8 cellular contexts compared by ENCODE assay signal in genomic region chr1:17236779-17237601, GRCh38.
A peak's percentile ranks its signal among the peaks of the same experiment; 100 is the strongest.
DNase-seq lines count a peak whose midpoint lies in the region; ATAC-seq lines count a peak whose summit lies in the region.

No MANE protein-coding gene starts in this region.

- peak; percentile 54 for ATAC-seq in GM21619 (IDR thresholded peaks at IDR 0.05; ENCODE audit: unreplicated experiment)
- no peak for ATAC-seq in GM18868 (IDR thresholded peaks at IDR 0.05; ENCODE audit: unreplicated experiment)

- DNase-seq in AG08395 (ENCODE audit: low spot score) = peak; percentile 85
- peak; percentile 71 for DNase-seq in NCI-H345 treated with DMSO at 0.1 percent for 48 hours (lab: John Stamatoyannopoulos, UW; ENCODE audit: unreplicated experiment)
- peak; percentile 88 to 91 for DNase-seq in activated CD4-positive, alpha-beta T cell treated with anti-CD3 and anti-CD28 coated beads for 24 hours (ENCODE audit: low read depth in 2 of 2)
- DNase-seq in cerebellar cortex (ENCODE audit: low spot score) = peak; percentile 85
- DNase-seq in left kidney (ENCODE audit: low read depth, low spot score) = peak; percentile 92
- peak; percentile 92 for DNase-seq in stimulated activated CD4-positive, alpha-beta T cell treated with anti-CD3 and anti-CD28 coated beads, Interleukin-4, amount 100 ng/mL, for 24 hours
